Comparison of ENCODE assay signal across 1 cellular context in the genomic region with DNA sequence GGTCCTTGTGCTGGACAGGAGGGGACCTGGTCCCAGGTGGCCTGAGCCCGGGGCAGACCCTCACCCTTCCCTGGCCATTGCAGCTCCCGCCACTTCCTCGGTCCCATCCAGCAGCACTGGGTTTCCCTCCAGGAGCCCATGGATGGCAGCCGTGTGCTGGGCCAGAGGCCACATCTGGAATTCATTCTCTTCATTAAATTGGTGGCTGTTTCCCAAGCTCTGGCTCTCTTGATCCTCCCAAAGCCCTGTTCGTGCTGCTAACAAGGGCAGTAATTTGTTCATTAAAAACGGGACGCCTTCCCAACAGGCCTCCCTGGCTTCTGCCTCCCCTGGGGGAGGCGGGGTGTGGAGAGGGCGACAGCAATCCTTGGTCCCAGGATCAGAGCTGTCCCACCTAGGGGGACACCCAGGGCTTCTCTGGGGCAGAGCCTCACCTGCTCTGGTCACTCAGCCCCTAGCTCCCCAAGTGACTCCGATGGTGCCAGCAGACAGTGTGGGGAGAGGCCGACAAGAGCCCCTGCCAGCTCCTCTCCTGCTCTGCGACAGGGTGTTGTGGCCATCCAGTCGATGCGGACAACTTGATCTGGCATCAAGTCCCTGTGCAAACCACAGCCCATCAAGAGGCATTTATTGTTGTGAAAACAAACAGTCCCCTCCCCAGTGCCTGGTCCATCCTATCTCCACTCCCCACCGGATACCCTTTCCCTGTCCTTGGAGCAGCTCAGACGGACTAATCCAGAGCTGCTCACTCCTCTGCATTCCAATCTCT.
TF ChIP-seq lines count a peak whose summit lies in the region.

No MANE protein-coding gene starts in this region.

TF ChIP-seq in SK-N-SH, 30 proteins besides CTCF, POLR2A, EP300 and RAD21 (continued from another document):
- TF ChIP-seq TAF1 (IDR thresholded peaks at IDR 0.05; ENCODE audit: borderline replicate concordance, low read depth, low read length) (no peak), TCF12 (IDR thresholded peaks at IDR 0.05) (peak; percentile 73), POLR2AphosphoS5 (IDR thresholded peaks at IDR 0.05; ENCODE audit: low read depth, low read length) (no peak), YY1 (IDR thresholded peaks at IDR 0.05; ENCODE audit: low read depth) (no peak), TEAD4 (IDR thresholded peaks at IDR 0.05; ENCODE audit: borderline replicate concordance, insufficient read depth) (no peak), ELF1 (IDR thresholded peaks at IDR 0.05) (no peak), RXRA (IDR thresholded peaks at IDR 0.05; ENCODE audit: borderline replicate concordance, low read depth) (no peak), SMC3 (IDR thresholded peaks at IDR 0.05; ENCODE audit: low read depth, low read length) (peak; percentile 1; the same call in 1 of the 2 replicates), RFX5 (IDR thresholded peaks at IDR 0.05; ENCODE audit: low read length) (no peak), FOXM1 (IDR thresholded peaks at IDR 0.05; ENCODE audit: low read depth) (no peak), CHD2 (IDR thresholded peaks at IDR 0.05; ENCODE audit: low read length, partially characterized antibody) (peak; percentile 92), SIN3A (IDR thresholded peaks at IDR 0.05; ENCODE audit: borderline replicate concordance, low read depth, low read length) (no peak), MXI1 (IDR thresholded peaks at IDR 0.05; ENCODE audit: low read depth, low read length) (no peak), RCOR1 (IDR thresholded peaks at IDR 0.05; ENCODE audit: low read length) (peak; percentile 92), GABPA (IDR thresholded peaks at IDR 0.05; ENCODE audit: low read depth) (no peak), JUND (IDR thresholded peaks at IDR 0.05) (no peak), NRF1 (IDR thresholded peaks at IDR 0.05; ENCODE audit: low read depth, low read length) (no peak), MEF2A (IDR thresholded peaks at IDR 0.05; ENCODE audit: borderline replicate concordance, low read depth) (no peak)
- TF ChIP-seq, protein P1, sequence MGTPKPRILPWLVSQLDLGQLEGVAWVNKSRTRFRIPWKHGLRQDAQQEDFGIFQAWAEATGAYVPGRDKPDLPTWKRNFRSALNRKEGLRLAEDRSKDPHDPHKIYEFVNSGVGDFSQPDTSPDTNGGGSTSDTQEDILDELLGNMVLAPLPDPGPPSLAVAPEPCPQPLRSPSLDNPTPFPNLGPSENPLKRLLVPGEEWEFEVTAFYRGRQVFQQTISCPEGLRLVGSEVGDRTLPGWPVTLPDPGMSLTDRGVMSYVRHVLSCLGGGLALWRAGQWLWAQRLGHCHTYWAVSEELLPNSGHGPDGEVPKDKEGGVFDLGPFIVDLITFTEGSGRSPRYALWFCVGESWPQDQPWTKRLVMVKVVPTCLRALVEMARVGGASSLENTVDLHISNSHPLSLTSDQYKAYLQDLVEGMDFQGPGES (IDR thresholded peaks at IDR 0.05; ENCODE audit: low read depth, low read length), result no peak
- TF ChIP-seq, protein P2, sequence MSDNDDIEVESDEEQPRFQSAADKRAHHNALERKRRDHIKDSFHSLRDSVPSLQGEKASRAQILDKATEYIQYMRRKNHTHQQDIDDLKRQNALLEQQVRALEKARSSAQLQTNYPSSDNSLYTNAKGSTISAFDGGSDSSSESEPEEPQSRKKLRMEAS (IDR thresholded peaks at IDR 0.05; ENCODE audit: low read depth), result no peak
- TF ChIP-seq, protein P3, sequence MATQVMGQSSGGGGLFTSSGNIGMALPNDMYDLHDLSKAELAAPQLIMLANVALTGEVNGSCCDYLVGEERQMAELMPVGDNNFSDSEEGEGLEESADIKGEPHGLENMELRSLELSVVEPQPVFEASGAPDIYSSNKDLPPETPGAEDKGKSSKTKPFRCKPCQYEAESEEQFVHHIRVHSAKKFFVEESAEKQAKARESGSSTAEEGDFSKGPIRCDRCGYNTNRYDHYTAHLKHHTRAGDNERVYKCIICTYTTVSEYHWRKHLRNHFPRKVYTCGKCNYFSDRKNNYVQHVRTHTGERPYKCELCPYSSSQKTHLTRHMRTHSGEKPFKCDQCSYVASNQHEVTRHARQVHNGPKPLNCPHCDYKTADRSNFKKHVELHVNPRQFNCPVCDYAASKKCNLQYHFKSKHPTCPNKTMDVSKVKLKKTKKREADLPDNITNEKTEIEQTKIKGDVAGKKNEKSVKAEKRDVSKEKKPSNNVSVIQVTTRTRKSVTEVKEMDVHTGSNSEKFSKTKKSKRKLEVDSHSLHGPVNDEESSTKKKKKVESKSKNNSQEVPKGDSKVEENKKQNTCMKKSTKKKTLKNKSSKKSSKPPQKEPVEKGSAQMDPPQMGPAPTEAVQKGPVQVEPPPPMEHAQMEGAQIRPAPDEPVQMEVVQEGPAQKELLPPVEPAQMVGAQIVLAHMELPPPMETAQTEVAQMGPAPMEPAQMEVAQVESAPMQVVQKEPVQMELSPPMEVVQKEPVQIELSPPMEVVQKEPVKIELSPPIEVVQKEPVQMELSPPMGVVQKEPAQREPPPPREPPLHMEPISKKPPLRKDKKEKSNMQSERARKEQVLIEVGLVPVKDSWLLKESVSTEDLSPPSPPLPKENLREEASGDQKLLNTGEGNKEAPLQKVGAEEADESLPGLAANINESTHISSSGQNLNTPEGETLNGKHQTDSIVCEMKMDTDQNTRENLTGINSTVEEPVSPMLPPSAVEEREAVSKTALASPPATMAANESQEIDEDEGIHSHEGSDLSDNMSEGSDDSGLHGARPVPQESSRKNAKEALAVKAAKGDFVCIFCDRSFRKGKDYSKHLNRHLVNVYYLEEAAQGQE (IDR thresholded peaks at IDR 0.05; ENCODE audit: low read depth, low read length), result no peak
- TF ChIP-seq, protein P4, sequence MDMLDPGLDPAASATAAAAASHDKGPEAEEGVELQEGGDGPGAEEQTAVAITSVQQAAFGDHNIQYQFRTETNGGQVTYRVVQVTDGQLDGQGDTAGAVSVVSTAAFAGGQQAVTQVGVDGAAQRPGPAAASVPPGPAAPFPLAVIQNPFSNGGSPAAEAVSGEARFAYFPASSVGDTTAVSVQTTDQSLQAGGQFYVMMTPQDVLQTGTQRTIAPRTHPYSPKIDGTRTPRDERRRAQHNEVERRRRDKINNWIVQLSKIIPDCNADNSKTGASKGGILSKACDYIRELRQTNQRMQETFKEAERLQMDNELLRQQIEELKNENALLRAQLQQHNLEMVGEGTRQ (IDR thresholded peaks at IDR 0.05; ENCODE audit: borderline replicate concordance, low read depth, low read length), result no peak
- TF ChIP-seq, protein P5, sequence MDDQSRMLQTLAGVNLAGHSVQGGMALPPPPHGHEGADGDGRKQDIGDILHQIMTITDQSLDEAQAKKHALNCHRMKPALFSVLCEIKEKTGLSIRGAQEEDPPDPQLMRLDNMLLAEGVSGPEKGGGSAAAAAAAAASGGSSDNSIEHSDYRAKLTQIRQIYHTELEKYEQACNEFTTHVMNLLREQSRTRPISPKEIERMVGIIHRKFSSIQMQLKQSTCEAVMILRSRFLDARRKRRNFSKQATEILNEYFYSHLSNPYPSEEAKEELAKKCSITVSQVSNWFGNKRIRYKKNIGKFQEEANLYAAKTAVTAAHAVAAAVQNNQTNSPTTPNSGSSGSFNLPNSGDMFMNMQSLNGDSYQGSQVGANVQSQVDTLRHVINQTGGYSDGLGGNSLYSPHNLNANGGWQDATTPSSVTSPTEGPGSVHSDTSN (IDR thresholded peaks at IDR 0.05), result no peak
- TF ChIP-seq, protein P6, sequence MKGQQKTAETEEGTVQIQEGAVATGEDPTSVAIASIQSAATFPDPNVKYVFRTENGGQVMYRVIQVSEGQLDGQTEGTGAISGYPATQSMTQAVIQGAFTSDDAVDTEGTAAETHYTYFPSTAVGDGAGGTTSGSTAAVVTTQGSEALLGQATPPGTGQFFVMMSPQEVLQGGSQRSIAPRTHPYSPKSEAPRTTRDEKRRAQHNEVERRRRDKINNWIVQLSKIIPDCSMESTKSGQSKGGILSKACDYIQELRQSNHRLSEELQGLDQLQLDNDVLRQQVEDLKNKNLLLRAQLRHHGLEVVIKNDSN (IDR thresholded peaks at IDR 0.05; ENCODE audit: borderline replicate concordance, low read depth), result no peak
